8 cellular contexts compared by ENCODE assay signal in genomic region chr12:62190921-62191746, GRCh38.
A peak's percentile ranks its signal among the peaks of the same experiment; 100 is the strongest.
DNase-seq lines count a peak whose midpoint lies in the region; ATAC-seq lines count a peak whose summit lies in the region.

No MANE protein-coding gene starts in this region.

- H3K4me3 ChIP-seq in HUES6 (ENCODE audit: low read depth, low read length): peak overlapping the region; percentile 62
- peak overlapping the region; percentile 63 for H3K4me3 ChIP-seq in iPS-20b (ENCODE audit: low read length)

- H3K36me3 ChIP-seq in HUES6 (ENCODE audit: control insufficient read depth, insufficient read depth, low read length) (no peaks in the 10 kb centered on the region), iPS-20b (ENCODE audit: insufficient read depth, low read depth, low read length) (no peaks in the 10 kb centered on the region)

- peak overlapping the region; percentile 1 for H3K9ac ChIP-seq in HUES6 (ENCODE audit: low read length)
- H3K9ac ChIP-seq in iPS-20b (ENCODE audit: low read depth, low read length): peak overlapping the region; percentile 12; the same call in 1 of the 2 replicates

- H3K4me3 Mint-ChIP-seq in activated naive CD8-positive, alpha-beta T cell treated with anti-CD3 and anti-CD28 coated beads, Interleukin-2, amount 50 U/mL, for 24 hours: peak overlapping the region; percentile 76

- H3K27me3 Mint-ChIP-seq in activated naive CD8-positive, alpha-beta T cell treated with anti-CD3 and anti-CD28 coated beads, Interleukin-2, amount 50 U/mL, for 24 hours: peaks cover 45% of the 10 kb centered on the region

- H3K9me3 Mint-ChIP-seq in activated naive CD8-positive, alpha-beta T cell treated with anti-CD3 and anti-CD28 coated beads, Interleukin-2, amount 50 U/mL, for 24 hours: no peaks in the 10 kb centered on the region

- peaks cover 42% of the 10 kb centered on the region for H3K27me3 ChIP-seq in HUES6 (ENCODE audit: control insufficient read depth, insufficient read depth, low read length)
- H3K27me3 ChIP-seq in iPS-20b (ENCODE audit: insufficient read depth, low read length): peaks cover 40% of the 10 kb centered on the region

- peaks cover 11% of the 10 kb centered on the region for H3K4me1 ChIP-seq in HUES6 (ENCODE audit: control insufficient read depth, insufficient read depth, low read length)
- peaks cover 12% of the 10 kb centered on the region; the same call in 1 of the 2 replicates for H3K4me1 ChIP-seq in iPS-20b (ENCODE audit: insufficient read depth, low read length)

- no peaks in the 10 kb centered on the region for H3K9me3 ChIP-seq in HUES6 (ENCODE audit: control insufficient read depth, insufficient read depth, low read depth, low read length)
- H3K9me3 ChIP-seq in iPS-20b (ENCODE audit: insufficient read depth, low read depth, low read length): no peaks in the 10 kb centered on the region

- H3K27ac ChIP-seq in HUES6 (ENCODE audit: low read depth, low read length) (no peak overlapping the region), iPS-20b (ENCODE audit: low read length) (no peak overlapping the region)

- DNase-seq in activated naive CD8-positive, alpha-beta T cell treated with anti-CD3 and anti-CD28 coated beads, Interleukin-2, amount 50 U/mL, for 24 hours: peak; percentile 20
- DNase-seq in stimulated activated CD4-positive, alpha-beta T cell treated with anti-CD3 and anti-CD28 coated beads, Interleukin-15, amount 100 ng/mL, for 24 hours: peak; percentile 35
- DNase-seq in NCI-H2196 treated with DMSO at 0.1 percent for 48 hours (lab: John Stamatoyannopoulos, UW; ENCODE audit: unreplicated experiment): no peak
- DNase-seq in DMS79 treated with DMSO at 0.1 percent for 48 hours (lab: John Stamatoyannopoulos, UW): no peak

- no peak overlapping the region for H3K27ac Mint-ChIP-seq in activated naive CD8-positive, alpha-beta T cell treated with anti-CD3 and anti-CD28 coated beads, Interleukin-2, amount 50 U/mL, for 24 hours

- H3K36me3 Mint-ChIP-seq in activated naive CD8-positive, alpha-beta T cell treated with anti-CD3 and anti-CD28 coated beads, Interleukin-2, amount 50 U/mL, for 24 hours (ENCODE audit: low read depth): no peaks in the 10 kb centered on the region

- peaks cover 23% of the 10 kb centered on the region for H3K4me1 Mint-ChIP-seq in activated naive CD8-positive, alpha-beta T cell treated with anti-CD3 and anti-CD28 coated beads, Interleukin-2, amount 50 U/mL, for 24 hours

- peak; percentile 12 for ATAC-seq in activated naive CD8-positive, alpha-beta T cell treated with anti-CD3 and anti-CD28 coated beads, Interleukin-2, amount 50 U/mL, for 24 hours
- ATAC-seq in GM19328 (IDR thresholded peaks at IDR 0.05; ENCODE audit: unreplicated experiment) (no peak), HG02870 (IDR thresholded peaks at IDR 0.05; ENCODE audit: unreplicated experiment) (no peak)

Comparison
In these comparisons a context has a peak if more than half of its experiments do, and no peak if none do; other contexts are left out.
1. DNase-seq: peak in activated naive CD8-positive, alpha-beta T cell treated with anti-CD3 and anti-CD28 coated beads, Interleukin-2, amount 50 U/mL, for 24 hours (single experiment) and stimulated activated CD4-positive, alpha-beta T cell treated with anti-CD3 and anti-CD28 coated beads, Interleukin-15, amount 100 ng/mL, for 24 hours (single experiment); none in NCI-H2196 treated with DMSO at 0.1 percent for 48 hours (single experiment) and DMS79 treated with DMSO at 0.1 percent for 48 hours (single experiment).